15 cellular contexts compared by ENCODE assay signal in genomic region chr2:195543063-195543462, GRCh38.
A peak's percentile ranks its signal among the peaks of the same experiment; 100 is the strongest.
DNase-seq lines count a peak whose midpoint lies in the region; ATAC-seq and TF ChIP-seq lines count a peak whose summit lies in the region.
"Had no signal": no experiment of that assay in that cellular context is flagged by ENCODE, and none has a peak within 500 bp of the region (broad histone marks: within the 10 kb centered on the region; RNA-seq: fewer than 3 reads in every experiment).

No MANE protein-coding gene starts in this region.

- H2AFZ ChIP-seq in trophoblast cell (ENCODE audit: insufficient read depth, low read length, poor library complexity): no peak overlapping the region

- H4K8ac ChIP-seq in trophoblast cell (ENCODE audit: low read depth, low read length): no peak overlapping the region

- POLR2A ChIA-PET in activated CD4-positive, alpha-beta memory T cell treated with anti-CD3 and anti-CD28 coated beads for 36 hours (lab: Charles Lee): interaction anchor here (0.6 to 4.8 kb wide), 3 partner anchors 8 to 114 kb away, joined by 3 to 76 read pairs (median 47); partner anchors contain the start of gene SLC39A10

- H3K18ac ChIP-seq in trophoblast cell (ENCODE audit: low read length): no peak overlapping the region

- no peak overlapping the region for H2BK12ac ChIP-seq in trophoblast cell (ENCODE audit: low read length)

- H3K4me1 ChIP-seq in thymus (ENCODE audit: control insufficient read depth, insufficient read depth, low read length) (peaks cover 4% of the 10 kb centered on the region), tibial artery (no peaks in the 10 kb centered on the region), trophoblast cell (ENCODE audit: control insufficient read depth in 1 of 2, insufficient read depth in 2 of 2, low read length in 2 of 2) (no peaks in the 10 kb centered on the region)
- H3K4me1 ChIP-seq: ascending aorta, HAP-1, Peyer's patch had no signal

- peak overlapping the region; percentile 91 for H3K27ac Mint-ChIP-seq in activated naive CD4-positive, alpha-beta T cell treated with anti-CD3 and anti-CD28 coated beads, Interleukin-2, amount 50 U/mL, for 24 hours
- peak overlapping the region; percentile 91 for H3K27ac Mint-ChIP-seq in activated CD4-positive, alpha-beta memory T cell treated with anti-CD3 and anti-CD28 coated beads for 36 hours

- peak overlapping the region; percentile 51 for H3K4me3 Mint-ChIP-seq in activated naive CD4-positive, alpha-beta T cell treated with anti-CD3 and anti-CD28 coated beads, Interleukin-2, amount 50 U/mL, for 24 hours
- H3K4me3 Mint-ChIP-seq in activated CD4-positive, alpha-beta memory T cell treated with anti-CD3 and anti-CD28 coated beads for 36 hours: peak overlapping the region; percentile 22

- H3K27me3 Mint-ChIP-seq in activated naive CD4-positive, alpha-beta T cell treated with anti-CD3 and anti-CD28 coated beads, Interleukin-2, amount 50 U/mL, for 24 hours: no peaks in the 10 kb centered on the region
- no peaks in the 10 kb centered on the region for H3K27me3 Mint-ChIP-seq in activated CD4-positive, alpha-beta memory T cell treated with anti-CD3 and anti-CD28 coated beads for 36 hours

- ATAC-seq in HG03469 (IDR thresholded peaks at IDR 0.05; ENCODE audit: unreplicated experiment): no peak

- H3K9me3 ChIP-seq in thymus (ENCODE audit: control insufficient read depth): no peaks in the 10 kb centered on the region
- H3K9me3 ChIP-seq in tibial artery: peaks cover 0 to under 1% (median 0%) of the 10 kb centered on the region in 3 donors
- no peaks in the 10 kb centered on the region for H3K9me3 ChIP-seq in trophoblast cell (ENCODE audit: insufficient read depth, low read depth, low read length)
- H3K9me3 ChIP-seq: ascending aorta, HAP-1, neutrophil had no signal

- no peaks in the 10 kb centered on the region for H3K79me1 ChIP-seq in trophoblast cell (ENCODE audit: low read length)

- H3K14ac ChIP-seq in trophoblast cell (ENCODE audit: low read length): no peak overlapping the region

- H2AK5ac ChIP-seq in trophoblast cell (ENCODE audit: low read length): no peak overlapping the region

- H3K23ac ChIP-seq in trophoblast cell (ENCODE audit: low read length): no peak overlapping the region

- no peak overlapping the region for H3K4ac ChIP-seq in trophoblast cell (ENCODE audit: low read depth, low read length)

- 92% methylated on average over 2 of the region's 2 CpGs for WGBS in thymus
- whole genome bisulfite sequencing in trophoblast cell (ENCODE audit: extremely low coverage, insufficient coverage, insufficient read length): no CpG with 5 or more reads among the region's 2 CpGs

- no peak overlapping the region for H4K12ac ChIP-seq in trophoblast cell (ENCODE audit: low read depth, low read length)

- peaks cover 69% of the 10 kb centered on the region for H3K4me1 Mint-ChIP-seq in activated naive CD4-positive, alpha-beta T cell treated with anti-CD3 and anti-CD28 coated beads, Interleukin-2, amount 50 U/mL, for 24 hours
- peaks cover 61% of the 10 kb centered on the region for H3K4me1 Mint-ChIP-seq in activated CD4-positive, alpha-beta memory T cell treated with anti-CD3 and anti-CD28 coated beads for 36 hours (ENCODE audit: low read depth)

- no peak for DNase-seq in activated naive CD4-positive, alpha-beta T cell treated with Interleukin-2 at 50 U/mL for 16 hours
- DNase-seq in NOMO-1 (lab: John Stamatoyannopoulos, UW; ENCODE audit: unreplicated experiment in 2 of 2) (peak; percentile 62 to 72), tibial artery (no peak), trophoblast cell (no peak)
- peak; percentile 34 for DNase-seq in activated CD4-positive, alpha-beta memory T cell treated with anti-CD3 and anti-CD28 coated beads for 36 hours
- DNase-seq: mesendoderm, NCI-H146, Peyer's patch had no signal

- no peak for TF ChIP-seq CTCF in tibial artery (IDR thresholded peaks at IDR 0.05)

- peaks cover 17% of the 10 kb centered on the region for H3K36me3 Mint-ChIP-seq in activated naive CD4-positive, alpha-beta T cell treated with anti-CD3 and anti-CD28 coated beads, Interleukin-2, amount 50 U/mL, for 24 hours
- H3K36me3 Mint-ChIP-seq in activated CD4-positive, alpha-beta memory T cell treated with anti-CD3 and anti-CD28 coated beads for 36 hours: peaks cover 28% of the 10 kb centered on the region

- intact Hi-C loops in activated CD4-positive, alpha-beta memory T cell treated with anti-CD3 and anti-CD28 coated beads for 36 hours (cut with micrococcal nuclease): loop anchor here (5.0 kb wide), 1 partner anchor 699 kb away; no protein-coding TSS in a partner anchor
- intact Hi-C loops in tibial artery (cut with DNase I; ENCODE audit: low total_unique reads): no loop called here

- H2BK120ac ChIP-seq in trophoblast cell (ENCODE audit: insufficient read depth, low read length, poor library complexity): no peak overlapping the region

- peaks cover 21% of the 10 kb centered on the region for H3K9me3 Mint-ChIP-seq in activated naive CD4-positive, alpha-beta T cell treated with anti-CD3 and anti-CD28 coated beads, Interleukin-2, amount 50 U/mL, for 24 hours
- H3K9me3 Mint-ChIP-seq in activated CD4-positive, alpha-beta memory T cell treated with anti-CD3 and anti-CD28 coated beads for 36 hours: peaks cover 12% of the 10 kb centered on the region

- no peaks in the 10 kb centered on the region for H3K27me3 ChIP-seq in thymus (ENCODE audit: control insufficient read depth, insufficient read depth)
- no peaks in the 10 kb centered on the region for H3K27me3 ChIP-seq in tibial artery
- H3K27me3 ChIP-seq in trophoblast cell (ENCODE audit: insufficient read depth, low read length): no peaks in the 10 kb centered on the region
- H3K27me3 ChIP-seq: ascending aorta, neutrophil, Peyer's patch had no signal

- no peak overlapping the region for H3K4me3 ChIP-seq in thymus (ENCODE audit: low read length)
- H3K4me3 ChIP-seq in tibial artery: no peak overlapping the region
- no peak overlapping the region for H3K4me3 ChIP-seq in trophoblast cell (ENCODE audit: low read depth, low read length)
- H3K4me3 ChIP-seq: ascending aorta, coronary artery, HAP-1, Peyer's patch had no signal

- no peak overlapping the region for H3K4me2 ChIP-seq in trophoblast cell (ENCODE audit: low read length)

- H2BK5ac ChIP-seq in trophoblast cell (ENCODE audit: low read depth, low read length, poor library complexity): no peak overlapping the region

- no peak overlapping the region for H3K9ac ChIP-seq in trophoblast cell (ENCODE audit: low read length)

- H3K27ac ChIP-seq in thymus (ENCODE audit: low read depth) (peak overlapping the region; percentile 5), tibial artery (no peak overlapping the region), trophoblast cell (ENCODE audit: low read depth, low read length) (no peak overlapping the region)
- H3K27ac ChIP-seq: ascending aorta, coronary artery, neutrophil, Peyer's patch had no signal

- CTCF ChIA-PET in activated CD4-positive, alpha-beta memory T cell treated with anti-CD3 and anti-CD28 coated beads for 36 hours (lab: Charles Lee): interaction anchor here (1.0 to 4.1 kb wide), 5 partner anchors 9 to 117 kb away, joined by 3 to 31 read pairs (median 3); partner anchors contain the start of gene SLC39A10

- H3K36me3 ChIP-seq in thymus (ENCODE audit: control insufficient read depth, insufficient read depth) (no peaks in the 10 kb centered on the region), tibial artery (no peaks in the 10 kb centered on the region), trophoblast cell (ENCODE audit: control insufficient read depth in 1 of 2, insufficient read depth in 2 of 2, low read length in 2 of 2) (no peaks in the 10 kb centered on the region)
- H3K36me3 ChIP-seq: ascending aorta, HAP-1, neutrophil, Peyer's patch had no signal

- no peaks in the 10 kb centered on the region for H3K79me2 ChIP-seq in trophoblast cell (ENCODE audit: control insufficient read depth, insufficient read depth, low read length, poor library complexity)

- H4K91ac ChIP-seq in trophoblast cell (ENCODE audit: low read depth, low read length): no peak overlapping the region

Comparison
In these comparisons a context has a peak if more than half of its experiments do, and no peak if none do; other contexts are left out.
1. DNase-seq: peak in NOMO-1 (2 of 2) and activated CD4-positive, alpha-beta memory T cell treated with anti-CD3 and anti-CD28 coated beads for 36 hours (single experiment); none in activated naive CD4-positive, alpha-beta T cell treated with Interleukin-2 at 50 U/mL for 16 hours (single experiment), tibial artery (0 of 2) and trophoblast cell (0 of 2).